Comparison of ENCODE assay signal across 8 cellular contexts in the genomic region with DNA sequence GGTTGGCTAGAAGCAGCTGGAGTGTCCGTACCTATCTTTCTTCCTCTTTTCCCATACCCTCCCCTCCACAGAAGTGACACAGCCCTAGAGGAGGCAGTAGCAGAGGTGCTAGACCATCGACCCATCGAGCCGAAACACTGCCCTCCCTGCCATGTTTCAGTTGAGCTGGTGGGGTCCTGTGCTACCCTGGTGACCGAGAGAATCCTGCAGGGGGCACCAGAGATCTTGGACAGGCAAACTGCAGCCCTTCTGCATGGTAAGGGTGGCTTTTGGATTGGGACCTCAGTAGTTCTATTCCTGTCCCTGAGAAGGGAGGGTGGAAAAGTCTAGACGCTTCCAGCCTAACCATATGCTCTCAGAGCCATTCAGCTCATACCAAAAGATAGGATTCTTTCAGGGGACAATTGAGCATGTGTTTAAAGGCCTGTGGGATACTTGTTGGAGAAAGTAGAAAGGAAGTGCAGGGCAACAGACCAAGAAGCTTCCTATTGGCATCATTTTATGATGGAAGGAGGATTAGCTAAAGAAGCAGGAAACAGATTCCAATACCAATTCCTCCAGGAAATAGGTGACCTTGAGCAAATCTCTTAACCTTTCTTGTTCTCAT. TPM values are rescaled to one million over a fixed set of nuclear protein-coding genes. Genes with fewer than 3 reads are reported as not detected.
DNase-seq lines count a peak whose midpoint lies in the region; ATAC-seq and TF ChIP-seq lines count a peak whose summit lies in the region.

No MANE protein-coding gene starts in this region.

- TF ChIP-seq POLR2A in transverse colon (IDR thresholded peaks at IDR 0.05), result no peak

- in situ Hi-C loops in SK-MEL-5 (cut with HindIII; ENCODE audit: low pct_unique_long_range_greater_than_20kb, low sequenced_read_pairs), result no loop called here
- in situ Hi-C loops in transverse colon (cut with MboI; ENCODE audit: low pct_ligation_motif_present in 1 of 4, low pct_unique_long_range_greater_than_20kb in 1 of 4, low sequenced_read_pairs in 3 of 4), result loop anchor here in 2 of 4 donors (10.0 to 25.0 kb wide), 2 partner anchors 130 to 138 kb away; a partner anchor contains a TSS

- DNase-seq in LNCaP clone FGC (ENCODE audit: low read depth), result no peak
- peak; percentile 96 for DNase-seq in SK-MEL-5 (ENCODE audit: low read depth, low spot score)
- peak; percentile 91 for DNase-seq in activated naive CD4-positive, alpha-beta T cell treated with anti-CD3 and anti-CD28 coated beads for 36 hours
- DNase-seq in glutamatergic neuron, result peak; percentile 85
- peak; percentile 46 to 81 for DNase-seq in trophoblast cell
- peak; percentile 85 for DNase-seq in transverse colon

- no peak overlapping the region for H3K14ac ChIP-seq in trophoblast cell (ENCODE audit: low read length)

- no peak overlapping the region for H3K23ac ChIP-seq in trophoblast cell (ENCODE audit: low read length)

- H3K18ac ChIP-seq in trophoblast cell (ENCODE audit: low read length), result no peak overlapping the region

- no peaks in the 10 kb centered on the region for H3K9me3 Mint-ChIP-seq in activated naive CD4-positive, alpha-beta T cell treated with anti-CD3 and anti-CD28 coated beads for 36 hours
- H3K9me3 Mint-ChIP-seq in glutamatergic neuron (ENCODE audit: unreplicated experiment), result no peaks in the 10 kb centered on the region

- H3K27ac Mint-ChIP-seq in activated naive CD4-positive, alpha-beta T cell treated with anti-CD3 and anti-CD28 coated beads for 36 hours, result no peak overlapping the region
- no peak overlapping the region for H3K27ac Mint-ChIP-seq in glutamatergic neuron (ENCODE audit: unreplicated experiment)

- no peaks in the 10 kb centered on the region for H3K9me2 ChIP-seq in DOHH2 (replicated peaks; ENCODE audit: control insufficient read depth, low read length)

- no peak overlapping the region for H3K27ac ChIP-seq in DOHH2 (ENCODE audit: low read depth, low read length)
- H3K27ac ChIP-seq in trophoblast cell (ENCODE audit: low read depth, low read length), result no peak overlapping the region
- H3K27ac ChIP-seq in transverse colon, result peak overlapping the region in 2 of 4 donors; percentile 13 to 52

- H3K4me3 ChIP-seq in DOHH2 (ENCODE audit: low read length) (no peak overlapping the region), LNCaP clone FGC (ENCODE audit: low read depth, low read length) (no peak overlapping the region), trophoblast cell (ENCODE audit: low read depth, low read length) (no peak overlapping the region), transverse colon (no peak overlapping the region)

- H3K9ac ChIP-seq in trophoblast cell (ENCODE audit: low read length), result no peak overlapping the region

- peak overlapping the region; percentile 36 for H3K4me3 Mint-ChIP-seq in activated naive CD4-positive, alpha-beta T cell treated with anti-CD3 and anti-CD28 coated beads for 36 hours
- no peak overlapping the region for H3K4me3 Mint-ChIP-seq in glutamatergic neuron (ENCODE audit: unreplicated experiment)

- no peak overlapping the region for H2AK5ac ChIP-seq in trophoblast cell (ENCODE audit: low read length)

- H3K27me3 Mint-ChIP-seq in activated naive CD4-positive, alpha-beta T cell treated with anti-CD3 and anti-CD28 coated beads for 36 hours (ENCODE audit: low read depth), result no peaks in the 10 kb centered on the region
- H3K27me3 Mint-ChIP-seq in glutamatergic neuron (ENCODE audit: unreplicated experiment), result no peaks in the 10 kb centered on the region

- WGBS in trophoblast cell (ENCODE audit: extremely low coverage, insufficient coverage, insufficient read length), result no CpG with 5 or more reads among the region's 6 CpGs
- WGBS in transverse colon (ENCODE audit: low coverage in 1 of 2), 2 donors, result 39% methylated on average over 6 of the region's 6 CpGs; no CpG with 5 or more reads in 1 of the 2 donors

- H4K12ac ChIP-seq in trophoblast cell (ENCODE audit: low read depth, low read length), result no peak overlapping the region

- CTCF ChIA-PET in activated naive CD4-positive, alpha-beta T cell treated with anti-CD3 and anti-CD28 coated beads for 36 hours (lab: Charles Lee), result interaction anchor here (0.5 to 3.3 kb wide), 26 partner anchors 12 to 228 kb away, joined by 3 to 30 read pairs (median 4); a partner anchor contains a TSS

- no peak overlapping the region for H2BK120ac ChIP-seq in trophoblast cell (ENCODE audit: insufficient read depth, low read length, poor library complexity)

- ATAC-seq in HG03565 (IDR thresholded peaks at IDR 0.05; ENCODE audit: unreplicated experiment), result no peak

- TF ChIP-seq CTCF in DOHH2 (IDR thresholded peaks at IDR 0.05; ENCODE audit: low read depth, low read length, poor library complexity, severe bottlenecking), result peak; percentile 85
- peak; percentile 60 for TF ChIP-seq CTCF in LNCaP clone FGC (IDR thresholded peaks at IDR 0.05; ENCODE audit: control insufficient read depth, extremely low read depth, insufficient read depth)
- peak; percentile 55 for TF ChIP-seq CTCF in glutamatergic neuron (IDR thresholded peaks at IDR 0.05; ENCODE audit: partially characterized antibody, unreplicated experiment)
- TF ChIP-seq CTCF in transverse colon (IDR thresholded peaks at IDR 0.05), result peak; percentile 70 to 75 (median 72)

- no peak overlapping the region for H2BK12ac ChIP-seq in trophoblast cell (ENCODE audit: low read length)

- no peaks in the 10 kb centered on the region for H3K79me1 ChIP-seq in trophoblast cell (ENCODE audit: low read length)

- peaks cover 10% of the 10 kb centered on the region for H3K36me3 Mint-ChIP-seq in activated naive CD4-positive, alpha-beta T cell treated with anti-CD3 and anti-CD28 coated beads for 36 hours (ENCODE audit: low read depth)
- H3K36me3 Mint-ChIP-seq in glutamatergic neuron (ENCODE audit: unreplicated experiment), result no peaks in the 10 kb centered on the region

- peaks cover 6% of the 10 kb centered on the region for H3K4me1 Mint-ChIP-seq in activated naive CD4-positive, alpha-beta T cell treated with anti-CD3 and anti-CD28 coated beads for 36 hours (ENCODE audit: low read depth)
- H3K4me1 Mint-ChIP-seq in glutamatergic neuron (ENCODE audit: low read depth, unreplicated experiment), result no peaks in the 10 kb centered on the region

- H3K79me2 ChIP-seq in DOHH2 (ENCODE audit: control insufficient read depth, low read length), result no peaks in the 10 kb centered on the region
- no peaks in the 10 kb centered on the region for H3K79me2 ChIP-seq in trophoblast cell (ENCODE audit: control insufficient read depth, insufficient read depth, low read length, poor library complexity)

- H3K27me3 ChIP-seq in DOHH2 (ENCODE audit: control insufficient read depth, low read length) (no peaks in the 10 kb centered on the region), trophoblast cell (ENCODE audit: insufficient read depth, low read length) (no peaks in the 10 kb centered on the region), transverse colon (no peaks in the 10 kb centered on the region)

- no peaks in the 10 kb centered on the region for H3K9me3 ChIP-seq in DOHH2 (ENCODE audit: control insufficient read depth, insufficient read depth, low read length)
- peaks cover 3% of the 10 kb centered on the region for H3K9me3 ChIP-seq in trophoblast cell (ENCODE audit: insufficient read depth, low read depth, low read length)
- no peaks in the 10 kb centered on the region for H3K9me3 ChIP-seq in transverse colon

- no peak overlapping the region for H4K8ac ChIP-seq in trophoblast cell (ENCODE audit: low read depth, low read length)

- H3K36me3 ChIP-seq in DOHH2 (ENCODE audit: control insufficient read depth, low read length) (peaks cover 19% of the 10 kb centered on the region), trophoblast cell (ENCODE audit: control insufficient read depth in 1 of 2, insufficient read depth in 2 of 2, low read length in 2 of 2) (peaks cover 12% of the 10 kb centered on the region in 2 experiments), transverse colon (peaks cover 0 to 37% (median 15%) of the 10 kb centered on the region in 4 donors)

- no peak overlapping the region for H4K91ac ChIP-seq in trophoblast cell (ENCODE audit: low read depth, low read length)

- no peak overlapping the region for H2BK5ac ChIP-seq in trophoblast cell (ENCODE audit: low read depth, low read length, poor library complexity)

- intact Hi-C loops in activated naive CD4-positive, alpha-beta T cell treated with anti-CD3 and anti-CD28 coated beads for 36 hours (cut with micrococcal nuclease), result loop anchor here (1.0 kb wide), 5 partner anchors 35 to 227 kb away; a partner anchor contains a TSS
- intact Hi-C loops in transverse colon (cut with DNase I; ENCODE audit: low total_unique reads), result no loop called here

- TF ChIP-seq EP300 in transverse colon (IDR thresholded peaks at IDR 0.05; ENCODE audit: low read depth), result no peak

- 0 out of 2 replicates have a peak, but pooled peaks cover 2% of the 10 kb centered on the region for H3K4me1 ChIP-seq in DOHH2 (ENCODE audit: control insufficient read depth, low read length)
- no peaks in the 10 kb centered on the region for H3K4me1 ChIP-seq in trophoblast cell (ENCODE audit: control insufficient read depth in 1 of 2, insufficient read depth in 2 of 2, low read length in 2 of 2)
- peaks cover 0 to 8% (median 0%) of the 10 kb centered on the region in 4 donors for H3K4me1 ChIP-seq in transverse colon

- H3K4me2 ChIP-seq in DOHH2 (ENCODE audit: low read length) (no peak overlapping the region), trophoblast cell (ENCODE audit: low read length) (no peak overlapping the region)

- H2AFZ ChIP-seq in trophoblast cell (ENCODE audit: insufficient read depth, low read length, poor library complexity), result no peak overlapping the region

- no peaks in the 10 kb centered on the region for H3F3A ChIP-seq in DOHH2 (ENCODE audit: control insufficient read depth, insufficient read depth)

- H4K20me1 ChIP-seq in DOHH2 (ENCODE audit: control insufficient read depth, insufficient read depth, low read depth, low read length), result no peaks in the 10 kb centered on the region

- H3K4ac ChIP-seq in trophoblast cell (ENCODE audit: low read depth, low read length), result no peak overlapping the region

RNA-seq across cellular contexts. Expression of a gene that starts 11.7 kb away (rescaled TPM):
- total RNA-seq in SK-MEL-5 (2014; rRNA removed; shearing (Covaris generic)), result 0.11 and 0.16 TPM in 2 replicates
- 0.08 TPM in 1 of 2 replicates, not detected in the other for polyA plus RNA-seq in SK-MEL-5 (2015; cell fraction: cytosol; rRNA removed)
- polyA plus RNA-seq in SK-MEL-5 (2015; cell fraction: nucleus; rRNA removed), result 0.33 and 1.2 TPM in 2 replicates
- 1 to 10 TPM; 1.1 to 1.3 TPM for total RNA-seq in activated naive CD4-positive, alpha-beta T cell treated with anti-CD3 and anti-CD28 coated beads for 36 hours
- total RNA-seq in glutamatergic neuron (ENCODE audit: unreplicated experiment) (1.4 TPM), transverse colon (1 to 10 TPM in 2 of 4 donors, under 1 TPM in 1, not detected in 1; 0.68 to 10.0 (median 2.5) TPM)
- 0.77 and 0.82 TPM in 2 replicates for polyA plus RNA-seq in trophoblast cell (2013)

RNA-seq across cellular contexts. Expression of a gene that starts 16.4 kb away (rescaled TPM):
- total RNA-seq in SK-MEL-5 (2014; rRNA removed; shearing (Covaris generic)), result 13.9 and 16.2 TPM in 2 replicates
- 25.8 and 30.2 TPM in 2 replicates for polyA plus RNA-seq in SK-MEL-5 (2015; cell fraction: cytosol; rRNA removed)
- 18.8 and 23.9 TPM in 2 replicates for polyA plus RNA-seq in SK-MEL-5 (2015; cell fraction: nucleus; rRNA removed)
- 10 to 100 TPM; 13.3 to 15.9 TPM for total RNA-seq in activated naive CD4-positive, alpha-beta T cell treated with anti-CD3 and anti-CD28 coated beads for 36 hours
- total RNA-seq in glutamatergic neuron (ENCODE audit: unreplicated experiment) (14.9 TPM), transverse colon (10 to 100 TPM in 3 of 4 donors, 1 to 10 TPM in 1; 9.0 to 80.4 (median 26.8) TPM)
- polyA plus RNA-seq in trophoblast cell (2013), result 16.3 and 16.9 TPM in 2 replicates

RNA-seq across cellular contexts. Expression of a gene that starts 17.9 kb away (rescaled TPM):
- 11.3 and 13.6 TPM in 2 replicates for total RNA-seq in SK-MEL-5 (2014; rRNA removed; shearing (Covaris generic))
- 10.9 and 14.0 TPM in 2 replicates for polyA plus RNA-seq in SK-MEL-5 (2015; cell fraction: cytosol; rRNA removed)
- polyA plus RNA-seq in SK-MEL-5 (2015; cell fraction: nucleus; rRNA removed), result 16.7 and 20.4 TPM in 2 replicates
- 10 to 100 TPM; 14.6 to 15.1 TPM for total RNA-seq in activated naive CD4-positive, alpha-beta T cell treated with anti-CD3 and anti-CD28 coated beads for 36 hours
- total RNA-seq in glutamatergic neuron (ENCODE audit: unreplicated experiment), result 26.2 TPM
- polyA plus RNA-seq in trophoblast cell (2013), result 2.8 and 3.1 TPM in 2 replicates
- total RNA-seq in transverse colon, result 10 to 100 TPM; 27.7 to 66.2 (median 54.8) TPM

RNA-seq across cellular contexts. Expression of a gene that starts 22.9 kb away (rescaled TPM):
- 16.0 and 17.9 TPM in 2 replicates for total RNA-seq in SK-MEL-5 (2014; rRNA removed; shearing (Covaris generic))
- polyA plus RNA-seq in SK-MEL-5 (2015; cell fraction: cytosol; rRNA removed), result 37.9 and 39.4 TPM in 2 replicates
- polyA plus RNA-seq in SK-MEL-5 (2015; cell fraction: nucleus; rRNA removed), result 6.0 and 8.7 TPM in 2 replicates
- total RNA-seq in activated naive CD4-positive, alpha-beta T cell treated with anti-CD3 and anti-CD28 coated beads for 36 hours, result under 1 TPM; 0.49 to 0.57 TPM
- total RNA-seq in glutamatergic neuron (ENCODE audit: unreplicated experiment), result 1.8 TPM
- 1.00 and 1.1 TPM in 2 replicates for polyA plus RNA-seq in trophoblast cell (2013)
- total RNA-seq in transverse colon, result 1 to 10 TPM; 1.5 to 3.7 (median 2.8) TPM

RNA-seq across cellular contexts. Expression of a gene that starts 34.8 kb away (rescaled TPM):
- total RNA-seq in SK-MEL-5 (2014; rRNA removed; shearing (Covaris generic)), result 95.8 and 99.9 TPM in 2 replicates
- 63.4 and 80.5 TPM in 2 replicates for polyA plus RNA-seq in SK-MEL-5 (2015; cell fraction: cytosol; rRNA removed)
- polyA plus RNA-seq in SK-MEL-5 (2015; cell fraction: nucleus; rRNA removed), result 205 and 236 TPM in 2 replicates
- total RNA-seq in activated naive CD4-positive, alpha-beta T cell treated with anti-CD3 and anti-CD28 coated beads for 36 hours, result 10 to 100 TPM; 98.1 to 99.0 TPM
- total RNA-seq in glutamatergic neuron (ENCODE audit: unreplicated experiment) (127 TPM), transverse colon (10 to 100 TPM; 34.4 to 90.2 (median 57.5) TPM)
- polyA plus RNA-seq in trophoblast cell (2013), result 123 and 125 TPM in 2 replicates
